36 cellular contexts compared by ENCODE assay signal in genomic region chr12:95862038-95862437, GRCh38.
"Had no signal": no experiment of that assay in that cellular context is flagged by ENCODE, and none has a peak within 500 bp of the region (broad histone marks: within the 10 kb centered on the region; RNA-seq: fewer than 3 reads in every experiment).

No MANE protein-coding gene starts in this region.

- ATAC-seq: activated CD4-positive, CD25-positive, alpha-beta regulatory T cell treated with anti-CD3 and anti-CD28 coated beads, Interleukin-2, amount 50 U/mL, for 24 hours; activated CD8-positive, alpha-beta memory T cell treated with anti-CD3 and anti-CD28 coated beads, Interleukin-2, amount 10 ng/mL, durations not matched to agents 7 days and 5 days; activated CD8-positive, alpha-beta T cell treated with anti-CD3 and anti-CD28 coated beads, Interleukin-2, amount 10 ng/mL, durations not matched to agents 7 days and 5 days; activated naive CD4-positive, alpha-beta T cell treated with anti-CD3 and anti-CD28 coated beads, Interleukin-2, amount 50 U/mL, for 72 hours; activated naive CD8-positive, alpha-beta T cell treated with anti-CD3 and anti-CD28 coated beads, Interleukin-2, amount 50 U/mL, for 24 hours; body of pancreas; effector memory CD8-positive, alpha-beta T cell; gastroesophageal sphincter; heart right ventricle; T-helper 17 cell had no signal

- H3K9me3 Mint-ChIP-seq: activated B cell treated with CpG ODN at 0.5 μM for 24 hours; activated CD4-positive, alpha-beta memory T cell treated with anti-CD3 and anti-CD28 coated beads for 36 hours; activated CD4-positive, alpha-beta T cell treated with anti-CD3 and anti-CD28 coated beads, Interleukin-2, amount 10 ng/mL, durations not matched to agents 24 days and 14 days; activated naive CD4-positive, alpha-beta T cell treated with anti-CD3 and anti-CD28 coated beads, Interleukin-2, amount 10 ng/mL, durations not matched to agents 7 days and 5 days; activated naive CD4-positive, alpha-beta T cell treated with anti-CD3 and anti-CD28 coated beads, Interleukin-2, amount 50 U/mL, for 72 hours; activated naive CD8-positive, alpha-beta T cell treated with anti-CD3 and anti-CD28 coated beads, Interleukin-2, amount 50 U/mL, for 24 hours; effector memory CD8-positive, alpha-beta T cell had no signal

- FAIRE-seq: colon, endometrium, endothelial cell of umbilical vein had no signal

- H2AFZ ChIP-seq: hepatocyte had no signal

- H3K27ac Mint-ChIP-seq: activated B cell treated with CpG ODN at 0.5 μM for 24 hours; activated CD4-positive, alpha-beta memory T cell treated with anti-CD3 and anti-CD28 coated beads for 36 hours; activated CD4-positive, alpha-beta T cell treated with anti-CD3 and anti-CD28 coated beads, Interleukin-2, amount 10 ng/mL, durations not matched to agents 24 days and 14 days; activated CD8-positive, alpha-beta T cell treated with anti-CD3 and anti-CD28 coated beads, Interleukin-2, amount 10 ng/mL, durations not matched to agents 7 days and 5 days; activated naive CD4-positive, alpha-beta T cell treated with anti-CD3 and anti-CD28 coated beads, Interleukin-2, amount 10 ng/mL, durations not matched to agents 7 days and 5 days; T-helper 2 cell treated with Interferon-gamma antibody and Interleukin-4, amounts not matched to agents 5 μg/mL and 100 μg/mL, for 36 hours had no signal

- DNase-seq: activated B cell treated with CpG ODN at 0.5 μM for 24 hours; activated CD4-positive, alpha-beta memory T cell treated with anti-CD3 and anti-CD28 coated beads for 36 hours; activated CD4-positive, alpha-beta T cell treated with anti-CD3 and anti-CD28 coated beads, Interleukin-2, amount 10 ng/mL, durations not matched to agents 24 days and 14 days; activated CD8-positive, alpha-beta memory T cell treated with anti-CD3 and anti-CD28 coated beads, Interleukin-2, amount 10 ng/mL, durations not matched to agents 7 days and 5 days; activated CD8-positive, alpha-beta memory T cell treated with anti-CD3 and anti-CD28 coated beads, Interleukin-2, amount 50 U/mL, for 4 hours; activated CD8-positive, alpha-beta T cell treated with anti-CD3 and anti-CD28 coated beads, Interleukin-2, amount 10 ng/mL, durations not matched to agents 7 days and 5 days; activated gamma-delta T cell; activated naive CD4-positive, alpha-beta T cell; activated naive CD4-positive, alpha-beta T cell treated with anti-CD3 and anti-CD28 coated beads, Interleukin-2, amount 10 ng/mL, durations not matched to agents 7 days and 5 days; activated naive CD8-positive, alpha-beta T cell treated with anti-CD3 and anti-CD28 coated beads, Interleukin-2, amount 50 U/mL, for 24 hours; activated T-cell treated with anti-CD3 and anti-CD28 coated beads, Interleukin-2, amount 50 U/mL, for 1 hour; activated T-cell treated with anti-CD3 and anti-CD28 coated beads, Interleukin-2, amount 50 U/mL, for 48 hours; adrenal gland; amygdala; aorta; body of pancreas; caudate nucleus; cortex of kidney; dermis blood vessel endothelial cell; effector CD4-positive, alpha-beta T cell; effector memory CD8-positive, alpha-beta T cell; esophagus squamous epithelium; foreskin melanocyte; heart right ventricle; T-helper 17 cell; T1000; WERI-Rb-1 had no signal

- H3K27me3 ChIP-seq: adrenal gland, body of pancreas, esophagus squamous epithelium, gastroesophageal sphincter, hepatocyte had no signal

- H3K4me3 Mint-ChIP-seq: activated B cell treated with CpG ODN at 0.5 μM for 24 hours; activated CD4-positive, alpha-beta memory T cell treated with anti-CD3 and anti-CD28 coated beads for 36 hours; activated CD4-positive, alpha-beta T cell treated with anti-CD3 and anti-CD28 coated beads, Interleukin-2, amount 10 ng/mL, durations not matched to agents 24 days and 14 days; activated CD8-positive, alpha-beta memory T cell treated with anti-CD3 and anti-CD28 coated beads, Interleukin-2, amount 10 ng/mL, durations not matched to agents 7 days and 5 days; activated CD8-positive, alpha-beta T cell treated with anti-CD3 and anti-CD28 coated beads, Interleukin-2, amount 10 ng/mL, durations not matched to agents 7 days and 5 days; activated naive CD4-positive, alpha-beta T cell treated with anti-CD3 and anti-CD28 coated beads, Interleukin-2, amount 10 ng/mL, durations not matched to agents 7 days and 5 days; activated naive CD8-positive, alpha-beta T cell treated with anti-CD3 and anti-CD28 coated beads, Interleukin-2, amount 50 U/mL, for 24 hours; effector memory CD8-positive, alpha-beta T cell; T-helper 17 cell; T-helper 2 cell treated with Interferon-gamma antibody and Interleukin-4, amounts not matched to agents 5 μg/mL and 100 μg/mL, for 36 hours had no signal

- H3K27ac ChIP-seq: adrenal gland, body of pancreas, epithelial cell of prostate, esophagus squamous epithelium, gastroesophageal sphincter, heart right ventricle, hepatocyte, WERI-Rb-1 had no signal

- H3K9me3 ChIP-seq: adrenal gland, body of pancreas, esophagus squamous epithelium, gastroesophageal sphincter had no signal

- H3K4me2 ChIP-seq: hepatocyte had no signal

- H3K4me3 ChIP-seq: adrenal gland, body of pancreas, esophagus squamous epithelium, gastroesophageal sphincter, heart right ventricle, hepatocyte had no signal
